In the genomic region with DNA sequence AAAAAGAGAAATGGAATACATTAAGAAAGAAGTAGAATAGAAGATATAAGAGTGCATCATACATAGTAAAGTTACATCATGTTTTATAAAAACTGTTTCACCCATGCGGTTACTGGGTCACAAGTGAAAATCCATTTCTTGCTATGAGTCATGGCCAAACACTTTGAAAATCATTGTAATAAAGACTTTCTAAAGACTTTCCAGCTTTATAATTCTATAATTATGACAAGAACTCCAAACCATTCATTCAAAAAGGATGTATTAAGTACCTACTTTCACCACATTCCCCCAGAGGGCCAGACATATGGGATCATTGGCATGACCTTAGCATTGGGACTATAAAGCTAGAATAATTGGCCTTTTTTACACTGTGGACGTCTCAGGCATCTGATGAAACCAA, we compare ENCODE assay signal across 9 cellular contexts. TPM values are rescaled to one million over a fixed set of nuclear protein-coding genes. Genes with fewer than 3 reads are reported as not detected.
A peak's percentile ranks its signal among the peaks of the same experiment; 100 is the strongest.
DNase-seq lines count a peak whose midpoint lies in the region; ATAC-seq and TF ChIP-seq lines count a peak whose summit lies in the region.
"Had no signal": no experiment of that assay in that cellular context is flagged by ENCODE, and none has a peak within 500 bp of the region (broad histone marks: within the 10 kb centered on the region; RNA-seq: fewer than 3 reads in every experiment).

No MANE protein-coding gene starts in this region.

- peak; percentile 94 for DNase-seq in EL
- DNase-seq in M059J (ENCODE audit: low read depth) = peak; percentile 79
- DNase-seq in astrocyte of the hippocampus (ENCODE audit: low read depth, low spot score) = peak; percentile 48
- DNase-seq in neural crest cell (ENCODE audit: low read depth, low spot score) = no peak
- DNase-seq in HK-2 (ENCODE audit: unreplicated experiment) = no peak
- DNase-seq in DMS114 treated with DMSO at 0.1 percent for 48 hours (lab: John Stamatoyannopoulos, UW; ENCODE audit: unreplicated experiment) = no peak
- no peak for DNase-seq in vagina (ENCODE audit: extremely low spot score in 2 of 2)
- DNase-seq: activated CD4-positive, alpha-beta T cell treated with anti-CD3 and anti-CD28 coated beads, Interleukin-2, amount 10 ng/mL, durations not matched to agents 7 days and 5 days had no signal

- H3K4me1 ChIP-seq in vagina = peaks cover 25% of the 10 kb centered on the region

- H3K27ac Mint-ChIP-seq in neural crest cell (ENCODE audit: unreplicated experiment) = no peak overlapping the region
- H3K27ac Mint-ChIP-seq: activated CD4-positive, alpha-beta T cell treated with anti-CD3 and anti-CD28 coated beads, Interleukin-2, amount 10 ng/mL, durations not matched to agents 7 days and 5 days had no signal

- peak overlapping the region; percentile 67 for H3K4me3 Mint-ChIP-seq in neural crest cell
- H3K4me3 Mint-ChIP-seq: activated CD4-positive, alpha-beta T cell treated with anti-CD3 and anti-CD28 coated beads, Interleukin-2, amount 10 ng/mL, durations not matched to agents 7 days and 5 days had no signal

- H3K9me3 ChIP-seq in vagina = no peaks in the 10 kb centered on the region

- peaks cover 19% of the 10 kb centered on the region for H3K27me3 Mint-ChIP-seq in neural crest cell (ENCODE audit: low read depth)

- no peaks in the 10 kb centered on the region for H3K9me3 Mint-ChIP-seq in neural crest cell
- H3K9me3 Mint-ChIP-seq: activated CD4-positive, alpha-beta T cell treated with anti-CD3 and anti-CD28 coated beads, Interleukin-2, amount 10 ng/mL, durations not matched to agents 7 days and 5 days had no signal

- H3K36me3 ChIP-seq in vagina = no peaks in the 10 kb centered on the region

- H3K27ac ChIP-seq in vagina = no peak overlapping the region

- H3K27me3 ChIP-seq in vagina = no peaks in the 10 kb centered on the region

- TF ChIP-seq CTCF in neural crest cell (conservative IDR thresholded peaks at IDR 0.05) = no peak
- no peak for TF ChIP-seq CTCF in vagina (IDR thresholded peaks at IDR 0.05)

- no peaks in the 10 kb centered on the region for H3K36me3 Mint-ChIP-seq in neural crest cell (ENCODE audit: low read depth)

- H3K4me3 ChIP-seq in vagina = no peak overlapping the region

- no peak for ATAC-seq in GM18861 (IDR thresholded peaks at IDR 0.05; ENCODE audit: unreplicated experiment)

- peaks cover 41% of the 10 kb centered on the region for H3K4me1 Mint-ChIP-seq in neural crest cell

- TF ChIP-seq POLR2A in vagina (IDR thresholded peaks at IDR 0.05) = no peak

- intact Hi-C loops in vagina (cut with DNase I) = no loop called here

RNA-seq across cellular contexts. Expression of a gene that starts 3.2 kb away (rescaled TPM):
- 61.7 and 64.5 TPM in 2 replicates for total RNA-seq in M059J (2014; rRNA removed; shearing (Covaris generic))
- total RNA-seq in neural crest cell (55.3 and 56.0 TPM in 2 replicates), vagina (54.3 TPM)

RNA-seq across cellular contexts. Expression of a gene that starts 37.6 kb away (rescaled TPM):
- not detected in 2 replicates for total RNA-seq in M059J (2014; rRNA removed; shearing (Covaris generic))
- total RNA-seq in neural crest cell = 753 and 803 TPM in 2 replicates
- not detected for total RNA-seq in vagina
- total RNA-seq: activated CD4-positive, alpha-beta T cell treated with anti-CD3 and anti-CD28 coated beads, Interleukin-2, amount 10 ng/mL, durations not matched to agents 7 days and 5 days had no signal

RNA-seq across cellular contexts. Expression of a gene that starts 38.2 kb away (rescaled TPM):
- 2.3 TPM in 1 of 2 replicates, not detected in the other for total RNA-seq in M059J (2014; rRNA removed; shearing (Covaris generic))
- total RNA-seq in neural crest cell (not detected in 2 replicates), vagina (26.5 TPM)

Comparison
In these comparisons a context has a peak if more than half of its experiments do, and no peak if none do; other contexts are left out.
1. DNase-seq: peak in EL (single experiment), M059J (single experiment) and astrocyte of the hippocampus (single experiment); none in neural crest cell (single experiment), HK-2 (single experiment), DMS114 treated with DMSO at 0.1 percent for 48 hours (single experiment) and vagina (0 of 2).
2. RNA of a gene that starts 37.6 kb away (total RNA-seq): 753 to 803 TPM in neural crest cell; not detected in vagina (single experiment) and not detected in M059J; every median in the first group is over 100 times any median in the second.